In the genomic region with DNA sequence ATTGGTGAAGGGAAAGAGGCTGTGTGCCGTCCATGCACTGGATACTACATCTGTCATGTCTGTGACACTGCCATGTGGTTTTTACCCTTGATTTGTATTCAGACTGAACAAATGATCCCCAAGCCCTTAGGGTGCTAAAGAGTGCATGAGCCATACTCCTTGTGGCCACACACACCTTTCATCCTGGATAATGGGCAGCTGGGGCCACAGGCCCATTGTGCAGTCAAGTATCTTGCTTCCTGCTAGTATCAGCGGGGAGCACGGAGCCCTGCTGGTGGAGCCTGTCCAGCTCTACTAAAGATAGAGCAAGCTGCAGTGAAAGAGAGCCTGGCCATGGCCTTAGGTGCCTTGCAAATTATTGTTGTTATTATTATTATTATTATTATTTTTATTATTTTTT, we compare ENCODE assay signal across 15 cellular contexts.
"Had no signal": no experiment of that assay in that cellular context is flagged by ENCODE, and none has a peak within 500 bp of the region (broad histone marks: within the 10 kb centered on the region; RNA-seq: fewer than 3 reads in every experiment).

No MANE protein-coding gene starts in this region.

- H3K9me3 ChIP-seq: tibial nerve had no signal

- H3K4me3 ChIP-seq: hepatocyte, smooth muscle cell, tibial nerve had no signal

- H3K36me3 ChIP-seq: tibial nerve had no signal

- H3K27me3 ChIP-seq: hepatocyte, tibial nerve had no signal

- ATAC-seq: activated CD4-positive, alpha-beta T cell treated with anti-CD3 and anti-CD28 coated beads for 36 hours; stimulated activated effector memory CD8-positive, alpha-beta T cell treated with anti-CD3 and anti-CD28 coated beads, Interleukin-12 subunit alpha, Interleukin-12 subunit beta, amount 100 ng/mL, for 72 hours had no signal

- DNase-seq: activated CD4-positive, alpha-beta memory T cell treated with anti-CD3 and anti-CD28 coated beads, Interleukin-2, amount 10 ng/mL, durations not matched to agents 7 days and 5 days; activated CD4-positive, alpha-beta T cell treated with anti-CD3 and anti-CD28 coated beads for 36 hours; activated gamma-delta T cell; activated T-cell treated with anti-CD3 and anti-CD28 coated beads, Interleukin-2, amount 50 U/mL, for 48 hours; anterior cingulate cortex; endodermal cell; kidney glomerular epithelial cell; naive B cell; T1000 had no signal

- H3K27ac ChIP-seq: parathyroid adenoma, VCaP had no signal
